1 cellular context compared by ENCODE assay signal in genomic region chr17:81703747-81704654, GRCh38.
TF ChIP-seq lines count a peak whose summit lies in the region.

No MANE protein-coding gene starts in this region.

TF ChIP-seq in HepG2, 621 proteins besides CTCF, POLR2A, EP300 and RAD21 (continued from another document):
- no peak for TF ChIP-seq CEBPZ (IDR thresholded peaks at IDR 0.05; ENCODE audit: low read length)
- TF ChIP-seq SMAD1 (CRISPR knock-in tag; IDR thresholded peaks at IDR 0.05; ENCODE audit: borderline replicate concordance, low read depth) = 0 out of 2 replicates have a peak, but pooled peaks have one; percentile 15
- no peak for TF ChIP-seq ZNF777 (CRISPR knock-in tag; IDR thresholded peaks at IDR 0.05)
- 0 out of 2 replicates have a peak, but pooled peaks have one; percentile 85 for TF ChIP-seq FOXO4 (CRISPR knock-in tag; conservative IDR thresholded peaks at IDR 0.05)
- TF ChIP-seq, protein P1, sequence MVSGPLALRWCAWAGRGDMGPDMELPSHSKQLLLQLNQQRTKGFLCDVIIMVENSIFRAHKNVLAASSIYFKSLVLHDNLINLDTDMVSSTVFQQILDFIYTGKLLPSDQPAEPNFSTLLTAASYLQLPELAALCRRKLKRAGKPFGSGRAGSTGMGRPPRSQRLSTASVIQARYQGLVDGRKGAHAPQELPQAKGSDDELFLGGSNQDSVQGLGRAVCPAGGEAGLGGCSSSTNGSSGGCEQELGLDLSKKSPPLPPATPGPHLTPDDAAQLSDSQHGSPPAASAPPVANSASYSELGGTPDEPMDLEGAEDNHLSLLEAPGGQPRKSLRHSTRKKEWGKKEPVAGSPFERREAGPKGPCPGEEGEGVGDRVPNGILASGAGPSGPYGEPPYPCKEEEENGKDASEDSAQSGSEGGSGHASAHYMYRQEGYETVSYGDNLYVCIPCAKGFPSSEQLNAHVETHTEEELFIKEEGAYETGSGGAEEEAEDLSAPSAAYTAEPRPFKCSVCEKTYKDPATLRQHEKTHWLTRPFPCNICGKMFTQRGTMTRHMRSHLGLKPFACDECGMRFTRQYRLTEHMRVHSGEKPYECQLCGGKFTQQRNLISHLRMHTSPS (CRISPR knock-in tag; IDR thresholded peaks at IDR 0.05; ENCODE audit: low read depth) = peak; percentile 63; the same call in 1 of the 2 replicates
- 0 out of 2 replicates have a peak, but pooled peaks have one; percentile 44 for TF ChIP-seq POLR2AphosphoS2 (IDR thresholded peaks at IDR 0.05; ENCODE audit: low read depth, low read length)
- 0 out of 2 replicates have a peak, but pooled peaks have one; percentile 30 for TF ChIP-seq ZNF709 (CRISPR knock-in tag; IDR thresholded peaks at IDR 0.05)
- no peak for TF ChIP-seq ZNF780A (CRISPR knock-in tag; IDR thresholded peaks at IDR 0.05)
- TF ChIP-seq, protein P2, sequence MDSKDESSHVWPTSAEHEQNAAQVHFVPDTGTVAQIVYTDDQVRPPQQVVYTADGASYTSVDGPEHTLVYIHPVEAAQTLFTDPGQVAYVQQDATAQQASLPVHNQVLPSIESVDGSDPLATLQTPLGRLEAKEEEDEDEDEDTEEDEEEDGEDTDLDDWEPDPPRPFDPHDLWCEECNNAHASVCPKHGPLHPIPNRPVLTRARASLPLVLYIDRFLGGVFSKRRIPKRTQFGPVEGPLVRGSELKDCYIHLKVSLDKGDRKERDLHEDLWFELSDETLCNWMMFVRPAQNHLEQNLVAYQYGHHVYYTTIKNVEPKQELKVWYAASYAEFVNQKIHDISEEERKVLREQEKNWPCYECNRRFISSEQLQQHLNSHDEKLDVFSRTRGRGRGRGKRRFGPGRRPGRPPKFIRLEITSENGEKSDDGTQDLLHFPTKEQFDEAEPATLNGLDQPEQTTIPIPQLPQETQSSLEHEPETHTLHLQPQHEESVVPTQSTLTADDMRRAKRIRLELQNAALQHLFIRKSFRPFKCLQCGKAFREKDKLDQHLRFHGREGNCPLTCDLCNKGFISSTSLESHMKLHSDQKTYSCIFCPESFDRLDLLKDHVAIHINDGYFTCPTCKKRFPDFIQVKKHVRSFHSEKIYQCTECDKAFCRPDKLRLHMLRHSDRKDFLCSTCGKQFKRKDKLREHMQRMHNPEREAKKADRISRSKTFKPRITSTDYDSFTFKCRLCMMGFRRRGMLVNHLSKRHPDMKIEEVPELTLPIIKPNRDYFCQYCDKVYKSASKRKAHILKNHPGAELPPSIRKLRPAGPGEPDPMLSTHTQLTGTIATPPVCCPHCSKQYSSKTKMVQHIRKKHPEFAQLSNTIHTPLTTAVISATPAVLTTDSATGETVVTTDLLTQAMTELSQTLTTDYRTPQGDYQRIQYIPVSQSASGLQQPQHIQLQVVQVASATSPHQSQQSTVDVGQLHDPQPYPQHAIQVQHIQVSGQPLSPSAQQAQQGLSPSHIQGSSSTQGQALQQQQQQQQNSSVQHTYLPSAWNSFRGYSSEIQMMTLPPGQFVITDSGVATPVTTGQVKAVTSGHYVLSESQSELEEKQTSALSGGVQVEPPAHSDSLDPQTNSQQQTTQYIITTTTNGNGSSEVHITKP (CRISPR knock-in tag; IDR thresholded peaks at IDR 0.05; ENCODE audit: low read depth) = no peak
- TF ChIP-seq, protein P3, sequence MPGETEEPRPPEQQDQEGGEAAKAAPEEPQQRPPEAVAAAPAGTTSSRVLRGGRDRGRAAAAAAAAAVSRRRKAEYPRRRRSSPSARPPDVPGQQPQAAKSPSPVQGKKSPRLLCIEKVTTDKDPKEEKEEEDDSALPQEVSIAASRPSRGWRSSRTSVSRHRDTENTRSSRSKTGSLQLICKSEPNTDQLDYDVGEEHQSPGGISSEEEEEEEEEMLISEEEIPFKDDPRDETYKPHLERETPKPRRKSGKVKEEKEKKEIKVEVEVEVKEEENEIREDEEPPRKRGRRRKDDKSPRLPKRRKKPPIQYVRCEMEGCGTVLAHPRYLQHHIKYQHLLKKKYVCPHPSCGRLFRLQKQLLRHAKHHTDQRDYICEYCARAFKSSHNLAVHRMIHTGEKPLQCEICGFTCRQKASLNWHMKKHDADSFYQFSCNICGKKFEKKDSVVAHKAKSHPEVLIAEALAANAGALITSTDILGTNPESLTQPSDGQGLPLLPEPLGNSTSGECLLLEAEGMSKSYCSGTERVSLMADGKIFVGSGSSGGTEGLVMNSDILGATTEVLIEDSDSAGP (CRISPR knock-in tag; IDR thresholded peaks at IDR 0.05; ENCODE audit: borderline replicate concordance) = no peak
- TF ChIP-seq ZFP90 (CRISPR knock-in tag; IDR thresholded peaks at IDR 0.05; ENCODE audit: borderline replicate concordance) = no peak
- no peak for TF ChIP-seq KDM1A (CRISPR knock-in tag; IDR thresholded peaks at IDR 0.05)
- peak; percentile 58; the same call in 1 of the 2 replicates for TF ChIP-seq NFIB (CRISPR knock-in tag; IDR thresholded peaks at IDR 0.05; ENCODE audit: borderline replicate concordance)
- TF ChIP-seq PRDM15 (CRISPR knock-in tag; IDR thresholded peaks at IDR 0.05) = peak; percentile 32; the same call in 1 of the 2 replicates
- peak; percentile 57; the same call in 1 of the 2 replicates for TF ChIP-seq ZFP41 (CRISPR knock-in tag; IDR thresholded peaks at IDR 0.05; ENCODE audit: borderline replicate concordance)
- TF ChIP-seq SOX5 (CRISPR knock-in tag; IDR thresholded peaks at IDR 0.05; ENCODE audit: borderline replicate concordance) = no peak
- peak; percentile 19; the same call in 1 of the 2 replicates for TF ChIP-seq ZNF432 (CRISPR knock-in tag; IDR thresholded peaks at IDR 0.05; ENCODE audit: borderline replicate concordance)
- no peak for TF ChIP-seq MTA1 (CRISPR knock-in tag; IDR thresholded peaks at IDR 0.05; ENCODE audit: borderline replicate concordance)
- TF ChIP-seq ZNF605 (CRISPR knock-in tag; IDR thresholded peaks at IDR 0.05) = peak; percentile 82; the same call in 1 of the 2 replicates
- peak; percentile 61; the same call in 1 of the 2 replicates for TF ChIP-seq HNRNPL (IDR thresholded peaks at IDR 0.05; ENCODE audit: low read depth, low read length)
- 0 out of 2 replicates have a peak, but pooled peaks have one; percentile 8 for TF ChIP-seq ZNF782 (CRISPR knock-in tag; IDR thresholded peaks at IDR 0.05; ENCODE audit: borderline replicate concordance)
- TF ChIP-seq, protein P4, sequence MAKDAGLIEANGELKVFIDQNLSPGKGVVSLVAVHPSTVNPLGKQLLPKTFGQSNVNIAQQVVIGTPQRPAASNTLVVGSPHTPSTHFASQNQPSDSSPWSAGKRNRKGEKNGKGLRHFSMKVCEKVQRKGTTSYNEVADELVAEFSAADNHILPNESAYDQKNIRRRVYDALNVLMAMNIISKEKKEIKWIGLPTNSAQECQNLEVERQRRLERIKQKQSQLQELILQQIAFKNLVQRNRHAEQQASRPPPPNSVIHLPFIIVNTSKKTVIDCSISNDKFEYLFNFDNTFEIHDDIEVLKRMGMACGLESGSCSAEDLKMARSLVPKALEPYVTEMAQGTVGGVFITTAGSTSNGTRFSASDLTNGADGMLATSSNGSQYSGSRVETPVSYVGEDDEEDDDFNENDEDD (CRISPR knock-in tag; IDR thresholded peaks at IDR 0.05; ENCODE audit: borderline replicate concordance) = no peak; the same call in 1 of the 2 replicates
- TF ChIP-seq, protein P5, sequence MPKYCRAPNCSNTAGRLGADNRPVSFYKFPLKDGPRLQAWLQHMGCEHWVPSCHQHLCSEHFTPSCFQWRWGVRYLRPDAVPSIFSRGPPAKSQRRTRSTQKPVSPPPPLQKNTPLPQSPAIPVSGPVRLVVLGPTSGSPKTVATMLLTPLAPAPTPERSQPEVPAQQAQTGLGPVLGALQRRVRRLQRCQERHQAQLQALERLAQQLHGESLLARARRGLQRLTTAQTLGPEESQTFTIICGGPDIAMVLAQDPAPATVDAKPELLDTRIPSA (CRISPR knock-in tag; IDR thresholded peaks at IDR 0.05; ENCODE audit: borderline replicate concordance) = 0 out of 2 replicates have a peak, but pooled peaks have one; percentile 2
- peak; percentile 34 for TF ChIP-seq YY1 (IDR thresholded peaks at IDR 0.05; ENCODE audit: insufficient read depth, insufficient replicate concordance, low read depth, low read length)
- no peak for TF ChIP-seq CREM (IDR thresholded peaks at IDR 0.05)
- no peak for TF ChIP-seq CREM (CRISPR knock-in tag; IDR thresholded peaks at IDR 0.05)
- 0 out of 2 replicates have a peak, but pooled peaks have one; percentile 20 for TF ChIP-seq ZNF232 (CRISPR knock-in tag; IDR thresholded peaks at IDR 0.05; ENCODE audit: borderline replicate concordance)
- TF ChIP-seq, protein P6, sequence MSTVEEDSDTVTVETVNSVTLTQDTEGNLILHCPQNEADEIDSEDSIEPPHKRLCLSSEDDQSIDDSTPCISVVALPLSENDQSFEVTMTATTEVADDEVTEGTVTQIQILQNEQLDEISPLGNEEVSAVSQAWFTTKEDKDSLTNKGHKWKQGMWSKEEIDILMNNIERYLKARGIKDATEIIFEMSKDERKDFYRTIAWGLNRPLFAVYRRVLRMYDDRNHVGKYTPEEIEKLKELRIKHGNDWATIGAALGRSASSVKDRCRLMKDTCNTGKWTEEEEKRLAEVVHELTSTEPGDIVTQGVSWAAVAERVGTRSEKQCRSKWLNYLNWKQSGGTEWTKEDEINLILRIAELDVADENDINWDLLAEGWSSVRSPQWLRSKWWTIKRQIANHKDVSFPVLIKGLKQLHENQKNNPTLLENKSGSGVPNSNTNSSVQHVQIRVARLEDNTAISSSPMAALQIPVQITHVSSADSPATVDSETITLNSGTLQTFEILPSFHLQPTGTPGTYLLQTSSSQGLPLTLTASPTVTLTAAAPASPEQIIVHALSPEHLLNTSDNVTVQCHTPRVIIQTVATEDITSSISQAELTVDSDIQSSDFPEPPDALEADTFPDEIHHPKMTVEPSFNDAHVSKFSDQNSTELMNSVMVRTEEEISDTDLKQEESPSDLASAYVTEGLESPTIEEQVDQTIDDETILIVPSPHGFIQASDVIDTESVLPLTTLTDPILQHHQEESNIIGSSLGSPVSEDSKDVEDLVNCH (CRISPR knock-in tag; IDR thresholded peaks at IDR 0.05) = no peak
- peak; percentile 7; the same call in 1 of the 2 replicates for TF ChIP-seq KDM5B (CRISPR knock-in tag; IDR thresholded peaks at IDR 0.05; ENCODE audit: borderline replicate concordance)
